ENCODE assay signal across 19 cellular contexts in the genomic region with DNA sequence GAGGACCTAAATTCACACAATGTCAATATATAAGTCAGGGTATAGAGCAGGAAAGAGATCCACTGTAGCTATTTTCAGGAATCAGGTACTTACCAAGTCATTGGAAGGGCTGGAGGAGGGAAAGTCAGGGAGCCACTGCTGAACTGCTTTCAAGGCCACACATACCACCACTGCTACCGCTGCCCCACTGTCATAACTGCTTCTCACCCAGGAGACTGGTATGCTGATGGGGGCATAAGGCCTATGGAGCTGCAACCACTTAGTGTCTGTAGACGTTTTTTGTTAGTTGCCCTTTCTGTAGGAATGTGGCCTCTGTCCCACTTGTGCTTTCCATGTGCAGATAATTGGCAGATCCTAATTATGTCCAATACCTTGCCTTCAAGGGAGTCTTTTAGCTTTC. TPM values are rescaled to one million over a fixed set of nuclear protein-coding genes. Genes with fewer than 3 reads are reported as not detected.
DNase-seq lines count a peak whose midpoint lies in the region; ATAC-seq, FAIRE-seq and TF ChIP-seq lines count a peak whose summit lies in the region.
"Had no signal": no experiment of that assay in that cellular context is flagged by ENCODE, and none has a peak within 500 bp of the region (broad histone marks: within the 10 kb centered on the region; RNA-seq: fewer than 3 reads in every experiment).

No MANE protein-coding gene starts in this region.

- H3K27me3 Mint-ChIP-seq in CD4-positive, CD25-positive, alpha-beta regulatory T cell, result peaks cover 5% of the 10 kb centered on the region
- H3K27me3 Mint-ChIP-seq in activated naive CD8-positive, alpha-beta T cell treated with anti-CD3 and anti-CD28 coated beads, Interleukin-2, amount 50 U/mL, for 24 hours, result no peaks in the 10 kb centered on the region

- H3K9me3 Mint-ChIP-seq in CD4-positive, CD25-positive, alpha-beta regulatory T cell, result no peaks in the 10 kb centered on the region
- H3K9me3 Mint-ChIP-seq in activated naive CD8-positive, alpha-beta T cell treated with anti-CD3 and anti-CD28 coated beads, Interleukin-2, amount 50 U/mL, for 24 hours, result no peaks in the 10 kb centered on the region

- H3K9me3 ChIP-seq in CD4-positive, CD25-positive, alpha-beta regulatory T cell (ENCODE audit: control insufficient read depth in 2 of 2, low read length in 2 of 2), result no peaks in the 10 kb centered on the region
- no peaks in the 10 kb centered on the region for H3K9me3 ChIP-seq in iPS-20b (ENCODE audit: insufficient read depth, low read depth, low read length)
- H3K9me3 ChIP-seq: testis had no signal

- peak overlapping the region; percentile 1 to 72 (median 2) for H3K27ac Mint-ChIP-seq in CD4-positive, CD25-positive, alpha-beta regulatory T cell
- H3K27ac Mint-ChIP-seq in activated naive CD8-positive, alpha-beta T cell treated with anti-CD3 and anti-CD28 coated beads, Interleukin-2, amount 50 U/mL, for 24 hours, result peak overlapping the region; percentile 12

- H3K9ac ChIP-seq in iPS-20b (ENCODE audit: low read depth, low read length), result no peak overlapping the region; the same call in 1 of the 2 replicates
- H3K9ac ChIP-seq: parathyroid adenoma had no signal

- peak overlapping the region in 2 of 4 donors; percentile 3 to 29 for H3K4me3 Mint-ChIP-seq in CD4-positive, CD25-positive, alpha-beta regulatory T cell
- no peak overlapping the region for H3K4me3 Mint-ChIP-seq in activated naive CD8-positive, alpha-beta T cell treated with anti-CD3 and anti-CD28 coated beads, Interleukin-2, amount 50 U/mL, for 24 hours

- H3K4me3 ChIP-seq in CD4-positive, CD25-positive, alpha-beta regulatory T cell (ENCODE audit: low read depth, low read length), result no peak overlapping the region
- no peak overlapping the region for H3K4me3 ChIP-seq in iPS-20b (ENCODE audit: low read length)
- H3K4me3 ChIP-seq: testis had no signal

- no peak for ATAC-seq in CD4-positive, CD25-positive, alpha-beta regulatory T cell (ENCODE audit: low read depth in 2 of 2)
- no peak for ATAC-seq in activated naive CD8-positive, alpha-beta T cell treated with anti-CD3 and anti-CD28 coated beads, Interleukin-2, amount 50 U/mL, for 24 hours
- ATAC-seq in HG02571 (IDR thresholded peaks at IDR 0.05; ENCODE audit: unreplicated experiment) (no peak), GM21723 (IDR thresholded peaks at IDR 0.05; ENCODE audit: unreplicated experiment) (no peak)

- TF ChIP-seq POLR2A in GM12892 (IDR thresholded peaks at IDR 0.05; ENCODE audit: low read depth, low read length), result no peak

- peaks cover 38% of the 10 kb centered on the region for H3K4me1 ChIP-seq in CD4-positive, CD25-positive, alpha-beta regulatory T cell (ENCODE audit: control insufficient read depth, insufficient read depth, low read length, poor library complexity, severe bottlenecking)
- H3K4me1 ChIP-seq in iPS-20b (ENCODE audit: insufficient read depth, low read length), result peaks cover 20% of the 10 kb centered on the region

- H3K27me3 ChIP-seq in CD4-positive, CD25-positive, alpha-beta regulatory T cell (ENCODE audit: control insufficient read depth, insufficient read depth, low read length), result no peaks in the 10 kb centered on the region
- no peaks in the 10 kb centered on the region for H3K27me3 ChIP-seq in iPS-20b (ENCODE audit: insufficient read depth, low read length)
- H3K27me3 ChIP-seq: testis had no signal

- no peaks in the 10 kb centered on the region for H3K36me3 Mint-ChIP-seq in CD4-positive, CD25-positive, alpha-beta regulatory T cell
- H3K36me3 Mint-ChIP-seq in activated naive CD8-positive, alpha-beta T cell treated with anti-CD3 and anti-CD28 coated beads, Interleukin-2, amount 50 U/mL, for 24 hours (ENCODE audit: low read depth), result no peaks in the 10 kb centered on the region

- H3K27ac ChIP-seq in CD4-positive, CD25-positive, alpha-beta regulatory T cell (ENCODE audit: insufficient read depth, low read length, poor library complexity, severe bottlenecking), result no peak overlapping the region
- peak overlapping the region; percentile 37 for H3K27ac ChIP-seq in iPS-20b (ENCODE audit: low read length)
- H3K27ac ChIP-seq: parathyroid adenoma, testis had no signal

- H3K4me1 Mint-ChIP-seq in CD4-positive, CD25-positive, alpha-beta regulatory T cell, result peaks cover 44 to 70% (median 63%) of the 10 kb centered on the region in 4 donors
- peaks cover 58% of the 10 kb centered on the region for H3K4me1 Mint-ChIP-seq in activated naive CD8-positive, alpha-beta T cell treated with anti-CD3 and anti-CD28 coated beads, Interleukin-2, amount 50 U/mL, for 24 hours

- no peak for DNase-seq in CD4-positive, CD25-positive, alpha-beta regulatory T cell
- DNase-seq in GM12892 (ENCODE audit: insufficient read length) (no peak), HT-29 (ENCODE audit: low spot score) (no peak)
- DNase-seq in activated naive CD8-positive, alpha-beta T cell treated with anti-CD3 and anti-CD28 coated beads, Interleukin-2, amount 50 U/mL, for 24 hours, result no peak
- DNase-seq in stimulated activated CD4-positive, alpha-beta T cell treated with anti-CD3 and anti-CD28 coated beads, Interleukin-4, amount 100 ng/mL, for 1 hour, result no peak
- DNase-seq: activated T-cell treated with anti-CD3 and anti-CD28 coated beads, Interleukin-2, amount 50 U/mL, for 48 hours; AML-193; amygdala; cerebellar nuclear complex; Kasumi-1; NCI-H1436 treated with DMSO at 0.1 percent for 48 hours; NCI-H82; testis had no signal

- H3K36me3 ChIP-seq in CD4-positive, CD25-positive, alpha-beta regulatory T cell (ENCODE audit: control insufficient read depth, insufficient read depth, low read length), result no peaks in the 10 kb centered on the region
- no peaks in the 10 kb centered on the region for H3K36me3 ChIP-seq in iPS-20b (ENCODE audit: insufficient read depth, low read depth, low read length)

- FAIRE-seq in GM12892 (lab: Jason Lieb, UNC), result peak; percentile 27
- FAIRE-seq: small intestine, TTC549 had no signal

RNA-seq across cellular contexts. Expression of a gene that starts 5.4 kb away (rescaled TPM):
- 35.2 TPM for total RNA-seq in CD4-positive, CD25-positive, alpha-beta regulatory T cell
- 10 to 100 TPM; 17.5 to 28.5 (median 23.9) TPM for polyA plus RNA-seq in CD4-positive, CD25-positive, alpha-beta regulatory T cell
- polyA plus RNA-seq in GM12892 (2012; ENCODE audit: missing spikeins), result 19.6 TPM
- total RNA-seq in HT-29 (2014; rRNA removed; shearing (Covaris generic)), result 14.1 and 16.7 TPM in 2 replicates
